ENCODE assay signal across 8 cellular contexts in the genomic region with DNA sequence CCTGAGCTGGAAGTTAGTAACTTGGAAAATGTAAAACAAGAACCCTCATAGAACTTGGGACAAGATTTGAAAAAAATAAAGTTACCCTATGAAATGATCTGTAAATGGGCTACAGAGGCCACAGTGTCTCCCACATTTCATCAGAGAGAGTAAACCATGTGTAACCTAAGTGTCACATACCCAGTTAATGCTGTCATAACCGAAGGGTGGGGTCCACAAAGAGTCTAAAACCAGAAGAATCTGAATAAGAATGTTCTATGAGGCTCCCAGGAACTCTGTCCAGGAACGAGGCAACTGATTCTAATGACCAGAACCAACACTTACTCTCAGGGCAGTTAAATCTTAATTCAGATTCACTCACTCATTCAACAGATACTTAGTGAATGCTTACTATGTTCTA. TPM values are rescaled to one million over a fixed set of nuclear protein-coding genes. Genes with fewer than 3 reads are reported as not detected.
A peak's percentile ranks its signal among the peaks of the same experiment; 100 is the strongest.
DNase-seq lines count a peak whose midpoint lies in the region; ATAC-seq, FAIRE-seq and TF ChIP-seq lines count a peak whose summit lies in the region.

No MANE protein-coding gene starts in this region.

- H2AK5ac ChIP-seq in H1 (ENCODE audit: low read depth, low read length) (no peak overlapping the region), trophoblast cell (ENCODE audit: low read length) (no peak overlapping the region)

- 90% methylated on average over 2 of the region's 2 CpGs; no CpG with 5 or more reads in 1 of the 2 experiments for WGBS in H1 (ENCODE audit: extremely low coverage in 1 of 2, insufficient coverage in 1 of 2, insufficient read length in 1 of 2, insufficient replicate concordance in 2 of 2, low coverage in 1 of 2, low lambda C conversion rate in 2 of 2, missing lambda C conversion rate in 1 of 2), 2 experiments
- no CpG with 5 or more reads among the region's 2 CpGs for WGBS in trophoblast cell (ENCODE audit: extremely low coverage, insufficient coverage, insufficient read length)

- H4K8ac ChIP-seq in H1 (ENCODE audit: extremely low read depth, insufficient read depth, low read length) (no peak overlapping the region), trophoblast cell (ENCODE audit: low read depth, low read length) (no peak overlapping the region)

- peaks cover 4% of the 10 kb centered on the region; the same call in 1 of the 2 replicates for H3K23me2 ChIP-seq in H1 (ENCODE audit: low read depth, low read length)

- H3K36me3 Mint-ChIP-seq in Caco-2 (ENCODE audit: insufficient read depth, unreplicated experiment), result peaks cover 30% of the 10 kb centered on the region

- H3K4ac ChIP-seq in H1 (replicated peaks; ENCODE audit: insufficient read length, low read depth, low read length) (no peak overlapping the region), trophoblast cell (ENCODE audit: low read depth, low read length) (no peak overlapping the region)

- no peak overlapping the region for H2BK20ac ChIP-seq in H1 (ENCODE audit: low read length)

- H4K20me1 ChIP-seq in H1 (replicated peaks in 1 of 2; ENCODE audit: control insufficient read depth in 1 of 2, insufficient read depth in 2 of 2, low read length in 2 of 2), result peaks cover 1 to 8% of the 10 kb centered on the region in 2 experiments

- peak overlapping the region; percentile 90 for H3K27ac Mint-ChIP-seq in Caco-2 (ENCODE audit: unreplicated experiment)

- TF ChIP-seq CTCF in Caco-2 (IDR thresholded peaks at IDR 0.05; ENCODE audit: insufficient read depth in 1 of 2, low read depth in 1 of 2, low read length in 1 of 2, severe bottlenecking in 1 of 2, unreplicated experiment in 1 of 2) (no peak), H1 (IDR thresholded peaks at IDR 0.05; ENCODE audit: control extremely low read depth in 1 of 3, insufficient read depth in 1 of 3, low read depth in 1 of 3, low read length in 3 of 3) (no peak)

- ATAC-seq in GM21717 (IDR thresholded peaks at IDR 0.05; ENCODE audit: unreplicated experiment), result no peak

- no peak for TF ChIP-seq EP300 in H1 (IDR thresholded peaks at IDR 0.05; ENCODE audit: borderline replicate concordance in 1 of 2, low read depth in 2 of 2, low read length in 2 of 2)

- H4K91ac ChIP-seq in H1 (replicated peaks; ENCODE audit: insufficient read length, low read length) (no peak overlapping the region), trophoblast cell (ENCODE audit: low read depth, low read length) (peak overlapping the region; percentile 61)

- H2AFZ ChIP-seq in H1 (ENCODE audit: low read length) (no peak overlapping the region), trophoblast cell (ENCODE audit: insufficient read depth, low read length, poor library complexity) (no peak overlapping the region)

- H2BK5ac ChIP-seq in H1 (ENCODE audit: low read depth, low read length), result no peak overlapping the region
- no peak overlapping the region for H2BK5ac ChIP-seq in trophoblast cell (ENCODE audit: low read depth, low read length, poor library complexity)

- H3K9me3 ChIP-seq in Caco-2, result no peaks in the 10 kb centered on the region
- H3K9me3 ChIP-seq in H1 (ENCODE audit: insufficient read depth in 2 of 2, low read depth in 1 of 2, low read length in 1 of 2), result no peaks in the 10 kb centered on the region
- H3K9me3 ChIP-seq in trophoblast cell (ENCODE audit: insufficient read depth, low read depth, low read length), result no peaks in the 10 kb centered on the region

- CTCF ChIA-PET in Caco-2 (lab: Charles Lee) (interaction anchor here (0.6 to 1.5 kb wide), 2 partner anchors 15 to 33 kb away, joined by 4 read pairs; no protein-coding TSS in a partner anchor), H1 (lab: Charles Lee; ENCODE audit: partially characterized antibody) (interaction anchor here (0.6 to 12.1 kb wide), 7 partner anchors 15 to 780 kb away, joined by 3 to 179 read pairs (median 7); a partner anchor contains a TSS)

- H3K4me1 Mint-ChIP-seq in Caco-2 (ENCODE audit: low read depth, unreplicated experiment), result peaks cover 14% of the 10 kb centered on the region

- H2BK120ac ChIP-seq in H1 (replicated peaks; ENCODE audit: low read depth, low read length), result no peak overlapping the region
- H2BK120ac ChIP-seq in trophoblast cell (ENCODE audit: insufficient read depth, low read length, poor library complexity), result no peak overlapping the region

- H3K9me3 Mint-ChIP-seq in Caco-2 (ENCODE audit: unreplicated experiment), result no peaks in the 10 kb centered on the region

- no peak for TF ChIP-seq POLR2A in H1 (IDR thresholded peaks at IDR 0.05; ENCODE audit: control extremely low read depth in 1 of 2, low read depth in 2 of 2, low read length in 2 of 2)

- no peaks in the 10 kb centered on the region for H3K27me3 Mint-ChIP-seq in Caco-2 (ENCODE audit: insufficient read depth, unreplicated experiment)

- H2BK12ac ChIP-seq in H1 (ENCODE audit: low read depth, low read length) (no peak overlapping the region), trophoblast cell (ENCODE audit: low read length) (no peak overlapping the region)

- no peak for DNase-seq in Caco-2
- DNase-seq in NCI-H460 (ENCODE audit: extremely low read depth, low read depth), result peak; percentile 95
- DNase-seq in H1 (ENCODE audit: low read depth in 1 of 2, low spot score in 2 of 2), result no peak
- peak in 1 of 2 donors; percentile 44 for DNase-seq in trophoblast cell
- DNase-seq in GM19238 (ENCODE audit: insufficient read length, low spot score), result no peak
- DNase-seq in iPS-NIHi7 (ENCODE audit: extremely low spot score), result no peak
- DNase-seq in SHP77 (lab: John Stamatoyannopoulos, UW), result no peak

- H3K9ac ChIP-seq in H1 (replicated peaks in 1 of 4; ENCODE audit: extremely low read depth in 1 of 4, low read depth in 3 of 4, low read length in 3 of 4), result peak overlapping the region in 1 of 4 experiments; percentile 10; a peak in 4 of 7 replicates
- no peak overlapping the region for H3K9ac ChIP-seq in trophoblast cell (ENCODE audit: low read length)

- no peak for FAIRE-seq in H1 (lab: Jason Lieb, UNC)

- no peak overlapping the region for H3K56ac ChIP-seq in H1 (replicated peaks; ENCODE audit: insufficient read length, low read depth, low read length)

- no peak overlapping the region for H3K18ac ChIP-seq in H1 (ENCODE audit: extremely low read depth, low read length)
- no peak overlapping the region for H3K18ac ChIP-seq in trophoblast cell (ENCODE audit: low read length)

- no peak overlapping the region for H2BK15ac ChIP-seq in H1 (ENCODE audit: low read length)

- H3K4me3 ChIP-seq in Caco-2 (ENCODE audit: low read depth, low read length) (peak overlapping the region; percentile 73), H1 (ENCODE audit: extremely low read depth in 1 of 4, insufficient read depth in 2 of 4, low read depth in 3 of 4, low read length in 4 of 4) (peak overlapping the region; percentile 74 to 98 (median 84); a peak in 7 of 8 replicates), trophoblast cell (ENCODE audit: low read depth, low read length) (no peak overlapping the region)

- H3K27ac ChIP-seq in H1 (ENCODE audit: low read depth, low read length), result no peak overlapping the region
- H3K27ac ChIP-seq in trophoblast cell (ENCODE audit: low read depth, low read length), result no peak overlapping the region

- H3K79me2 ChIP-seq in H1 (ENCODE audit: control insufficient read depth in 1 of 2, insufficient read depth in 2 of 2, low read length in 2 of 2) (peaks cover 23 to 33% of the 10 kb centered on the region in 2 experiments), trophoblast cell (ENCODE audit: control insufficient read depth, insufficient read depth, low read length, poor library complexity) (peaks cover 14% of the 10 kb centered on the region)

- peaks cover 24% of the 10 kb centered on the region for H3K4me1 ChIP-seq in Caco-2
- H3K4me1 ChIP-seq in H1 (replicated peaks in 1 of 4; ENCODE audit: control insufficient read depth in 3 of 4, insufficient read depth in 4 of 4, low read length in 3 of 4), result peaks cover 3 to 8% (median 4%) of the 10 kb centered on the region in 4 experiments; a peak in 3 of 7 replicates
- H3K4me1 ChIP-seq in trophoblast cell (ENCODE audit: control insufficient read depth in 1 of 2, insufficient read depth in 2 of 2, low read length in 2 of 2), result peaks cover 0 to 3% of the 10 kb centered on the region in 2 experiments

- intact Hi-C loops in Caco-2 (cut with micrococcal nuclease; ENCODE audit: unreplicated experiment), result loop anchor here (1.0 kb wide), 1 partner anchor 15 kb away; no protein-coding TSS in a partner anchor

- BruUV-seq in Caco-2 (replicated peaks; lab: Mats Ljungman, UMichigan), result no TSS peak

- H3K14ac ChIP-seq in H1 (ENCODE audit: insufficient read length), result no peak overlapping the region
- H3K14ac ChIP-seq in trophoblast cell (ENCODE audit: low read length), result no peak overlapping the region

- POLR2A ChIA-PET in Caco-2 (lab: Charles Lee), result interaction anchor here (0.5 to 1.1 kb wide), 3 partner anchors 13 to 415 kb away, joined by 3 to 9 read pairs (median 3); no protein-coding TSS in a partner anchor
- POLR2A ChIA-PET in H1 (lab: Charles Lee; ENCODE audit: partially characterized antibody), result interaction anchor here (0.7 to 1.5 kb wide), 5 partner anchors 8 to 99 kb away, joined by 3 to 4 read pairs (median 4); no protein-coding TSS in a partner anchor

- H3K79me1 ChIP-seq in H1 (ENCODE audit: low read depth, low read length) (peaks cover 3% of the 10 kb centered on the region; the same call in 1 of the 2 replicates), trophoblast cell (ENCODE audit: low read length) (peaks cover 12% of the 10 kb centered on the region)

- no peak overlapping the region for H4K5ac ChIP-seq in H1 (ENCODE audit: insufficient read length, low read depth, low read length)

- no peaks in the 10 kb centered on the region for H3K27me3 ChIP-seq in Caco-2 (replicated peaks; ENCODE audit: control insufficient read depth, insufficient read depth, low read length)
- no peaks in the 10 kb centered on the region for H3K27me3 ChIP-seq in H1 (replicated peaks in 1 of 4; ENCODE audit: control insufficient read depth in 3 of 4, extremely low read depth in 1 of 4, insufficient read depth in 3 of 4, low read length in 3 of 4)
- H3K27me3 ChIP-seq in trophoblast cell (ENCODE audit: insufficient read depth, low read length), result no peaks in the 10 kb centered on the region

- TF ChIP-seq RAD21 in H1 (IDR thresholded peaks at IDR 0.05 in 1 of 2, conservative IDR thresholded peaks at IDR 0.05 in 1 of 2; ENCODE audit: low read depth in 2 of 2, low read length in 2 of 2), result no peak

- no peak overlapping the region for H4K12ac ChIP-seq in trophoblast cell (ENCODE audit: low read depth, low read length)

- peak overlapping the region; percentile 71 to 86 for H3K4me2 ChIP-seq in H1 (ENCODE audit: insufficient read depth in 1 of 2, low read depth in 2 of 2, low read length in 2 of 2)
- H3K4me2 ChIP-seq in trophoblast cell (ENCODE audit: low read length), result peak overlapping the region; percentile 68

- H3K4me3 Mint-ChIP-seq in Caco-2 (ENCODE audit: unreplicated experiment), result peak overlapping the region; percentile 98

- no peaks in the 10 kb centered on the region for H3K36me3 ChIP-seq in Caco-2 (ENCODE audit: control insufficient read depth, insufficient read depth, low read length)
- no peaks in the 10 kb centered on the region for H3K36me3 ChIP-seq in H1 (ENCODE audit: control insufficient read depth in 2 of 4, insufficient read depth in 4 of 4, low read length in 3 of 4)
- H3K36me3 ChIP-seq in trophoblast cell (ENCODE audit: control insufficient read depth in 1 of 2, insufficient read depth in 2 of 2, low read length in 2 of 2), result no peaks in the 10 kb centered on the region

- no peak overlapping the region for H3K23ac ChIP-seq in H1 (ENCODE audit: insufficient read length)
- H3K23ac ChIP-seq in trophoblast cell (ENCODE audit: low read length), result no peak overlapping the region

RNA-seq across cellular contexts. Expression of a gene that starts 1.0 kb away (rescaled TPM):
- 49.0 and 55.8 TPM in 2 replicates for total RNA-seq in Caco-2 (2022)
- 10.7 and 17.7 TPM in 2 replicates for total RNA-seq in NCI-H460 (2014; rRNA removed; shearing (Covaris generic))
- polyA plus RNA-seq in NCI-H460 (2014; cell fraction: nucleus; rRNA removed), result 21.7 and 52.7 TPM in 2 replicates
- total RNA-seq in H1 (2021; fragmentation: NEBNext Ultra II Directional; extraction: Animal tissue kit (Norgen Biotek cat#: 25700)), result 16.0 and 17.0 TPM in 2 replicates
- polyA plus RNA-seq in H1 (2011; rRNA removed), result 4.9 and 6.4 TPM in 2 replicates
- 6.8 TPM for polyA plus RNA-seq in H1 (2011; cell fraction: cytosol; rRNA removed)
- polyA plus RNA-seq in H1 (2011; cell fraction: nucleus; rRNA removed), result 5.8 TPM
- 5.9 to 8.6 TPM (median 6.6 TPM) in 4 replicates for polyA plus RNA-seq in H1 (2012, experiment 1 of 2)
- polyA plus RNA-seq in H1 (2012, experiment 2 of 2), result 0.52 TPM
- 8.5 TPM for polyA plus RNA-seq in H1 (2013, experiment 1 of 2)
- polyA plus RNA-seq in H1 (2013, experiment 2 of 2), result 6.7 TPM
- polyA minus RNA-seq in H1 (2011; rRNA and poly(A)+ RNA removed), result 14.3 and 16.2 TPM in 2 replicates
- polyA minus RNA-seq in H1 (2011; cell fraction: cytosol; rRNA and poly(A)+ RNA removed), result 8.8 TPM
- 42.2 TPM for polyA minus RNA-seq in H1 (2011; cell fraction: nucleus; rRNA and poly(A)+ RNA removed)
- 7.6 and 7.9 TPM in 2 replicates for polyA plus RNA-seq in trophoblast cell (2013)

RNA-seq across cellular contexts. Expression of a gene that starts 49.9 kb away (rescaled TPM):
- total RNA-seq in Caco-2 (2022), result not detected in 2 replicates
- total RNA-seq in NCI-H460 (2014; rRNA removed; shearing (Covaris generic)), result not detected in 2 replicates
- not detected in 2 replicates for polyA plus RNA-seq in NCI-H460 (2014; cell fraction: nucleus; rRNA removed)
- total RNA-seq in H1 (2021; fragmentation: NEBNext Ultra II Directional; extraction: Animal tissue kit (Norgen Biotek cat#: 25700)), result 0.27 TPM in 1 of 2 replicates, not detected in the other
- polyA plus RNA-seq in H1 (2011; rRNA removed), result 0.06 TPM in 1 of 2 replicates, not detected in the other
- 0.06 TPM for polyA plus RNA-seq in H1 (2011; cell fraction: cytosol; rRNA removed)
- 0.10 TPM for polyA plus RNA-seq in H1 (2011; cell fraction: nucleus; rRNA removed)
- polyA plus RNA-seq in H1 (2012, experiment 1 of 2), result 0.20 to 0.76 TPM (median 0.37 TPM) in 4 replicates
- not detected for polyA plus RNA-seq in H1 (2012, experiment 2 of 2)
- polyA plus RNA-seq in H1 (2013, experiment 1 of 2), result 0.08 TPM
- not detected for polyA plus RNA-seq in H1 (2013, experiment 2 of 2)
- 0.46 TPM in 1 of 2 replicates, not detected in the other for polyA minus RNA-seq in H1 (2011; rRNA and poly(A)+ RNA removed)
- polyA minus RNA-seq in H1 (2011; cell fraction: cytosol; rRNA and poly(A)+ RNA removed), result not detected
- polyA minus RNA-seq in H1 (2011; cell fraction: nucleus; rRNA and poly(A)+ RNA removed), result not detected
- polyA plus RNA-seq in trophoblast cell (2013), result not detected in 2 replicates
